ENCODE assay signal across 8 cellular contexts in the genomic region with DNA sequence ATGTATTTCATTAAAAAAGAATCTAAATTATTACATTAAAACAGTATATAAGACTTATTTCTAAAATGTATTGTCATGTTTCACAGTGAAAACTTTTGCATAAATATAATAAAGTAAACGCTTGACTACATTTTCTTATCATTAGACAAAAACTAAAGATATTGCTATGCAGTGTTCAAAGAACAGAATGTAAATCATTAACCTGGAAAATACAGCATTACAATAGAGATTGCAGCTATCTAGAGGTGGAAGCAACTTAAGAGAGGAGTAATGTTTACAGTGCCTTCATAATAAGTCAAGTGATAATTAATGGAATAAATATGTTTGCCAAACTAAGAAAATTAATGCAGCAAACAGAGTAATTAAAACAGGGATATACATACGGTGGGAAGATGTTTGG.
"Had no signal": no experiment of that assay in that cellular context is flagged by ENCODE, and none has a peak within 500 bp of the region (broad histone marks: within the 10 kb centered on the region; RNA-seq: fewer than 3 reads in every experiment).

No MANE protein-coding gene starts in this region.

- H3K4me3 ChIP-seq: GM23338, K562 had no signal

- H3K4me1 Mint-ChIP-seq: GM23338, H9 had no signal

- DNase-seq: H9, HCEC 1CT, IMR-90 had no signal

- H3K4me3 Mint-ChIP-seq: GM23338, H9 had no signal

- H3K27ac ChIP-seq: HL-60 had no signal

- H3K4me2 ChIP-seq: GM23338 had no signal

- H3K27ac Mint-ChIP-seq: GM23338, H9 had no signal

- ATAC-seq: GM23338, K562 had no signal

- FAIRE-seq: H1, H54, K562 had no signal

- H2AFZ ChIP-seq: GM23338 had no signal
